Comparison of ENCODE assay signal across 10 cellular contexts in the genomic region with DNA sequence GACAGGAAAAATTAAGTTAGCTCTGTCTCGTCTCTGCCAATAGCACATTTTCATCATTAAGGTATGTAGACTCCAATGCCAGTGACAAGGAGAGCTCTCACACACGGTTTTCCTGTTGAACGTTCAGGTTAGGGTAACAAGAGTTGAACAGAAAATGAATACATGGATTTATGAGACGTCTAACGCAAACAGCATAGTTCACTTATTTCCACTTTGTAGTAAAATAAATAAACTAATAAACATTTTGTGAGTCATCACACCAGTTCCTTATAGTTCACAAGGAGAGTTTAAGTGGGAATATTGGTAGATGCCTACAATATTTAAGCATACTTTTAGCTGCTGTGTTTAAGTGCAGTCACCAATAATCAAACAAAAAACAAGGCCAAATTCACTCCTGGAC.
"Had no signal": no experiment of that assay in that cellular context is flagged by ENCODE, and none has a peak within 500 bp of the region (broad histone marks: within the 10 kb centered on the region; RNA-seq: fewer than 3 reads in every experiment).

No MANE protein-coding gene starts in this region.

- DNase-seq: GM23248, GOT3, H7, HFFc6, KBM-7 had no signal

- H3K4me3 ChIP-seq: GM23248, HAP-1 had no signal

- H3K27ac ChIP-seq: GM23248, HL-60, KMS-11 had no signal

- ATAC-seq: HCT116, HepG2 had no signal
